1 cellular context compared by ENCODE assay signal in the genomic region with DNA sequence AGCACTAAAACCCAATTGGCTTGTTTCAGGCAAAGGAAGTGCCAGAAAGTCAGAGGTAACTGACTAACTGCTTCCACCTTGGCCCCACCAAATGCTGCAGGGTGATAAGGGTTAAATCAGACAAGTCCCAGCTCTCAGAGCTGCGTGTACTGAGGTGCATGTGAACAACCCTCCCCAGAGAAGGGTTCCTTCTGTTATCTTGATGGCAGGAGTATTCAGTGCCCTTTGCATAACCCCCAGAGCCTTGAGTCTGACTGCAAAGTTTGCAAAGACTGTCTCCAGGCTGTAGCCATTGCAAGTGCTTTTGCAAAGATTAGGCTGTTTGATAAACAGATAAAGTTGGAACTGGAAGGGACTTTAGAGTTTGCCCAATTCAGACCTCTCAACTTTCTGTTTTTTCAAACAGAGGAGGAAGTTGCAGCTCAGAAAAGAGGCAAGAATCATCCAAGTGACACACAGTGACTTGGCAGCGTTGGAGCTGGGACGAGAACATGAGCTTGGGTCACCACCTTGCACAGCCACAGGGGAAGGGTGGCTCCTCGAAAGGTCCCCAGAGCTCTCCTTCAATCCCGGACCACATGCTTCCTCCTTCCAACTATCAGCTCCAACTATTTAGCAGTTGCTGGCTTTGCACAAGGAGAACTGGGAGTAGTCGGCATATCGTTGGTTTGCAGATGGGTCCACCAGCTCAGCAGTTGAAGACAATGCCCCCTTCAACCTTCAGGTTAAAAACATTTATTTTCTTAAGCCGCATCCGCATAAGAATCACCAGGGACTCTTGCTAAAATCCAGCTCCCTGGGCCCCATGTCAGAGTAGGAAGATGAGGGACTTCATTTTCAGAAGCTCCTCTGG.
TF ChIP-seq lines count a peak whose summit lies in the region.

No MANE protein-coding gene starts in this region.

TF ChIP-seq in H1, 55 proteins besides CTCF, POLR2A, EP300 and RAD21:
- no peak for TF ChIP-seq HDAC2 (IDR thresholded peaks at IDR 0.05; ENCODE audit: borderline replicate concordance in 1 of 2, low read depth in 2 of 2, low read length in 2 of 2)
- TF ChIP-seq TBP (IDR thresholded peaks at IDR 0.05; ENCODE audit: low read depth, low read length), result no peak
- 0 out of 2 replicates have a peak, but pooled peaks have one; percentile 20 for TF ChIP-seq POU5F1 (IDR thresholded peaks at IDR 0.05; ENCODE audit: low read depth, low read length)
